In the genomic region with DNA sequence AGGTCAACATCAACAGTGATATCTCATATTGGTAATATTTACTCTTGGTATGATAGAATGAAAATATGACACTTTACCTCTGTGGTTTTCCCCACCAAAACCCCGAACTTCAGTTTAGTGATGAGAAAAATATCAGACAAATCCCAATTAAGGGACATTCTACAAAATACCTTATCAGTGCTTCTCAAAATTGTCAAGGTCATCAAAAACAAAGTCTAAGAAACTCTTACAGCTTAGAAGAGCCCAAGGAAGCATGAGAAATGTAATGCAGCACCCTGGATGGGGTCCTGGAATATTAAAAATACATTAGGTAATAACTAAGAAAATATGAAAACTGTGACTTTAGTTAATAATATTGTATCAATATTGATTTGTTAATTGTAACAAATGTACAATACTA, we compare ENCODE assay signal across 1 cellular context.
TF ChIP-seq lines count a peak whose summit lies in the region.

No MANE protein-coding gene starts in this region.

TF ChIP-seq in HepG2, 621 proteins besides CTCF, POLR2A, EP300 and RAD21 (continued from another document):
- TF ChIP-seq, protein P1, sequence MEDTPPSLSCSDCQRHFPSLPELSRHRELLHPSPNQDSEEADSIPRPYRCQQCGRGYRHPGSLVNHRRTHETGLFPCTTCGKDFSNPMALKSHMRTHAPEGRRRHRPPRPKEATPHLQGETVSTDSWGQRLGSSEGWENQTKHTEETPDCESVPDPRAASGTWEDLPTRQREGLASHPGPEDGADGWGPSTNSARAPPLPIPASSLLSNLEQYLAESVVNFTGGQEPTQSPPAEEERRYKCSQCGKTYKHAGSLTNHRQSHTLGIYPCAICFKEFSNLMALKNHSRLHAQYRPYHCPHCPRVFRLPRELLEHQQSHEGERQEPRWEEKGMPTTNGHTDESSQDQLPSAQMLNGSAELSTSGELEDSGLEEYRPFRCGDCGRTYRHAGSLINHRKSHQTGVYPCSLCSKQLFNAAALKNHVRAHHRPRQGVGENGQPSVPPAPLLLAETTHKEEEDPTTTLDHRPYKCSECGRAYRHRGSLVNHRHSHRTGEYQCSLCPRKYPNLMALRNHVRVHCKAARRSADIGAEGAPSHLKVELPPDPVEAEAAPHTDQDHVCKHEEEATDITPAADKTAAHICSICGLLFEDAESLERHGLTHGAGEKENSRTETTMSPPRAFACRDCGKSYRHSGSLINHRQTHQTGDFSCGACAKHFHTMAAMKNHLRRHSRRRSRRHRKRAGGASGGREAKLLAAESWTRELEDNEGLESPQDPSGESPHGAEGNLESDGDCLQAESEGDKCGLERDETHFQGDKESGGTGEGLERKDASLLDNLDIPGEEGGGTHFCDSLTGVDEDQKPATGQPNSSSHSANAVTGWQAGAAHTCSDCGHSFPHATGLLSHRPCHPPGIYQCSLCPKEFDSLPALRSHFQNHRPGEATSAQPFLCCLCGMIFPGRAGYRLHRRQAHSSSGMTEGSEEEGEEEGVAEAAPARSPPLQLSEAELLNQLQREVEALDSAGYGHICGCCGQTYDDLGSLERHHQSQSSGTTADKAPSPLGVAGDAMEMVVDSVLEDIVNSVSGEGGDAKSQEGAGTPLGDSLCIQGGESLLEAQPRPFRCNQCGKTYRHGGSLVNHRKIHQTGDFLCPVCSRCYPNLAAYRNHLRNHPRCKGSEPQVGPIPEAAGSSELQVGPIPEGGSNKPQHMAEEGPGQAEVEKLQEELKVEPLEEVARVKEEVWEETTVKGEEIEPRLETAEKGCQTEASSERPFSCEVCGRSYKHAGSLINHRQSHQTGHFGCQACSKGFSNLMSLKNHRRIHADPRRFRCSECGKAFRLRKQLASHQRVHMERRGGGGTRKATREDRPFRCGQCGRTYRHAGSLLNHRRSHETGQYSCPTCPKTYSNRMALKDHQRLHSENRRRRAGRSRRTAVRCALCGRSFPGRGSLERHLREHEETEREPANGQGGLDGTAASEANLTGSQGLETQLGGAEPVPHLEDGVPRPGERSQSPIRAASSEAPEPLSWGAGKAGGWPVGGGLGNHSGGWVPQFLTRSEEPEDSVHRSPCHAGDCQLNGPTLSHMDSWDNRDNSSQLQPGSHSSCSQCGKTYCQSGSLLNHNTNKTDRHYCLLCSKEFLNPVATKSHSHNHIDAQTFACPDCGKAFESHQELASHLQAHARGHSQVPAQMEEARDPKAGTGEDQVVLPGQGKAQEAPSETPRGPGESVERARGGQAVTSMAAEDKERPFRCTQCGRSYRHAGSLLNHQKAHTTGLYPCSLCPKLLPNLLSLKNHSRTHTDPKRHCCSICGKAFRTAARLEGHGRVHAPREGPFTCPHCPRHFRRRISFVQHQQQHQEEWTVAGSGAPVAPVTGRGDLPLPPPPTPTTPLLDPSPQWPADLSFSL (CRISPR knock-in tag; IDR thresholded peaks at IDR 0.05) = no peak
- TF ChIP-seq MAFF (IDR thresholded peaks at IDR 0.05; ENCODE audit: low read depth, low read length) = peak; percentile 82
